Comparison of ENCODE assay signal across 8 cellular contexts in the genomic region with DNA sequence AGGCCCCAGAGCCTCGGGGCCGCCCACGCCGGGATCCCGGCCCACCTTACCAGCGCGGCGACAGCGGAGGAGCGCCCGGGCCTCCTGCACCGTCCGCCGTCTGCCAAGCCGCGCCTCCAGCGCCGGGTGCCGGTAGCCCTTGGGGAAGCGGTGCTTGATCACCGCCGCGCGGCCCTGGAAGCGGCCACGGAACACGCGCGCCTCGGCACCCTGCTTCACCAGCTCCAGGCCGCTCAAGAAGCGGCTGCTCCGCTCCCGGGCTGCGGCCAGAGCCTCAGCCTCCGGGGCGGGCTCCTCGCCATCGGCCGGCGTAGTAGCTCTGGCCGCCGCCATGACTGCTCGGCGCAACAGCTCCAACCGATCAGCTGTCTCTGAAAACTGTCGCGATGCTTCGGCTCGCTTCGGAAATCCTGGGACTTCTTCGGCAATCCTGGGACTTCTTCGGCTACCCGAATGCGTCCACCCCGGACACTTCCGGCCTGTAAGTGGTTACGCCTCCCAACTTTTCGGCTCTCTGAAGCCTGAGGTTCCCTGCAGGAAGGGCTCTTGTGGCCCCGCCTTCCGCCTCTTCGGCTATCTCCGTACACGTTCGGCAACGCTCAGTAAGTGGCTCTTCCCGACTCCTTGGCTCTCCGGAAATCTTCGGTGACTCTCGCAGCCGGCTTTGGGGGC. TPM values are rescaled to one million over a fixed set of nuclear protein-coding genes. Genes with fewer than 3 reads are reported as not detected.
DNase-seq lines count a peak whose midpoint lies in the region; ATAC-seq and TF ChIP-seq lines count a peak whose summit lies in the region.

A gene (minus strand): TSS at position 363 of the 672 bp plus-strand sequence. CDS start 30 bp downstream, at position 333.

- peak within 1 kb of the TSS; percentile 90 for H3K4me3 Mint-ChIP-seq in activated naive CD4-positive, alpha-beta T cell treated with anti-CD3 and anti-CD28 coated beads for 36 hours

- no peaks in the 10 kb centered on the region for H3K9me3 ChIP-seq in gastroesophageal sphincter

- H3K27ac ChIP-seq in gastroesophageal sphincter = peak within 1 kb of the TSS; percentile 90 to 97 (median 97)

- no peaks in the 10 kb centered on the region for H3K27me3 Mint-ChIP-seq in activated naive CD4-positive, alpha-beta T cell treated with anti-CD3 and anti-CD28 coated beads for 36 hours (ENCODE audit: low read depth)

- 1% methylated on average over 28 to 32 of the region's 71 CpGs for WGBS in gastroesophageal sphincter (ENCODE audit: low coverage in 1 of 2), 2 donors

- peak; percentile 97 for ATAC-seq in gastroesophageal sphincter

- TF ChIP-seq CTCF in HFF-Myc (IDR thresholded peaks at IDR 0.05; ENCODE audit: low read depth, low read length, missing control alignments) (no peak), gastroesophageal sphincter (IDR thresholded peaks at IDR 0.05) (peak in 3 of 4 experiments; percentile 42 to 71 (median 67))

- peak; percentile 100 for DNase-seq in GM04504 (ENCODE audit: low read depth)
- DNase-seq in HFF-Myc (ENCODE audit: extremely low read depth, low read depth) = peak; percentile 100
- DNase-seq in NAMALWA (ENCODE audit: low spot score) = peak; percentile 98
- peak; percentile 100 for DNase-seq in SK-N-DZ (ENCODE audit: low spot score)
- peak; percentile 99 for DNase-seq in activated naive CD4-positive, alpha-beta T cell treated with anti-CD3 and anti-CD28 coated beads for 36 hours
- DNase-seq in non-pigmented ciliary epithelial cell (ENCODE audit: low read depth) = peak; percentile 99
- peak; percentile 97 for DNase-seq in superior temporal gyrus (ENCODE audit: extremely low spot score)

- TF ChIP-seq POLR2A in gastroesophageal sphincter (IDR thresholded peaks at IDR 0.05) = peak; percentile 83

- peaks cover 13% of the 10 kb centered on the region for H3K36me3 Mint-ChIP-seq in activated naive CD4-positive, alpha-beta T cell treated with anti-CD3 and anti-CD28 coated beads for 36 hours (ENCODE audit: low read depth)

- H3K9me3 Mint-ChIP-seq in activated naive CD4-positive, alpha-beta T cell treated with anti-CD3 and anti-CD28 coated beads for 36 hours = no peaks in the 10 kb centered on the region

- intact Hi-C loops in activated naive CD4-positive, alpha-beta T cell treated with anti-CD3 and anti-CD28 coated beads for 36 hours (cut with micrococcal nuclease) = loop anchor here (1.0 to 10.0 kb wide), 8 partner anchors 130 to 757 kb away; a partner anchor contains a TSS

- H3K4me3 ChIP-seq in HFF-Myc (replicated peaks; ENCODE audit: low read depth, low read length) (peak within 1 kb of the TSS; percentile 86), gastroesophageal sphincter (peak within 1 kb of the TSS; percentile 81 to 83)

- H3K4me1 Mint-ChIP-seq in activated naive CD4-positive, alpha-beta T cell treated with anti-CD3 and anti-CD28 coated beads for 36 hours (ENCODE audit: low read depth) = peaks cover 32% of the 10 kb centered on the region

- H3K27ac Mint-ChIP-seq in activated naive CD4-positive, alpha-beta T cell treated with anti-CD3 and anti-CD28 coated beads for 36 hours = peak within 1 kb of the TSS; percentile 87

- no peaks in the 10 kb centered on the region for H3K27me3 ChIP-seq in gastroesophageal sphincter

- H3K4me1 ChIP-seq in gastroesophageal sphincter = peaks cover 15 to 49% (median 16%) of the 10 kb centered on the region in 3 donors

- no peak for TF ChIP-seq EP300 in gastroesophageal sphincter (IDR thresholded peaks at IDR 0.05)

- peaks cover 0 to 24% of the 10 kb centered on the region in 2 donors for H3K36me3 ChIP-seq in gastroesophageal sphincter

- CTCF ChIA-PET in activated naive CD4-positive, alpha-beta T cell treated with anti-CD3 and anti-CD28 coated beads for 36 hours (lab: Charles Lee) = interaction anchor here (0.7 to 1.6 kb wide), 6 partner anchors 13 to 282 kb away, joined by 3 to 6 read pairs (median 4); a partner anchor contains a TSS

RNA-seq across cellular contexts. Expression of the gene that starts here (rescaled TPM):
- polyA plus RNA-seq in SK-N-DZ (2014; cell fraction: cytosol; rRNA removed) = 37.2 and 42.0 TPM in 2 replicates
- 22.1 and 23.2 TPM in 2 replicates for polyA plus RNA-seq in SK-N-DZ (2014; cell fraction: nucleus; rRNA removed)
- 1 to 10 TPM; 7.8 to 8.3 TPM for total RNA-seq in activated naive CD4-positive, alpha-beta T cell treated with anti-CD3 and anti-CD28 coated beads for 36 hours
- 10 to 100 TPM; 14.6 to 21.3 (median 18.7) TPM for total RNA-seq in gastroesophageal sphincter

Comparison
In these comparisons a context has a peak if more than half of its experiments do, and no peak if none do; other contexts are left out.
1. Peak in every context shown above with its lines: DNase-seq, ATAC-seq, H3K4me3 ChIP-seq and H3K27ac ChIP-seq.